In genomic region chr7:151680810-151681209, GRCh38 we compare ENCODE assay signal across 15 cellular contexts.
DNase-seq lines count a peak whose midpoint lies in the region; ATAC-seq and TF ChIP-seq lines count a peak whose summit lies in the region.
"Had no signal": no experiment of that assay in that cellular context is flagged by ENCODE, and none has a peak within 500 bp of the region (broad histone marks: within the 10 kb centered on the region; RNA-seq: fewer than 3 reads in every experiment).

No MANE protein-coding gene starts in this region.

- no peaks in the 10 kb centered on the region for H3K4me1 Mint-ChIP-seq in endothelial cell (ENCODE audit: unreplicated experiment)

- no peaks in the 10 kb centered on the region for H3K36me3 ChIP-seq in left ventricle myocardium inferior
- no peaks in the 10 kb centered on the region for H3K36me3 ChIP-seq in heart left ventricle
- no peaks in the 10 kb centered on the region for H3K36me3 ChIP-seq in esophagus muscularis mucosa
- H3K36me3 ChIP-seq in osteoblast (ENCODE audit: insufficient read depth, low read length) = no peaks in the 10 kb centered on the region
- H3K36me3 ChIP-seq in vagina = no peaks in the 10 kb centered on the region
- no peaks in the 10 kb centered on the region for H3K36me3 ChIP-seq in HAP-1 (replicated peaks)

- no peak overlapping the region for H3K4me2 ChIP-seq in osteoblast (ENCODE audit: insufficient read depth, low read length)

- WGBS in heart left ventricle, 4 donors = 77 to 89% (median 81%) methylated on average over 7 of the region's 7 CpGs
- WGBS in esophagus muscularis mucosa = 80% methylated on average over 7 of the region's 7 CpGs

- H3K27me3 ChIP-seq in left ventricle myocardium inferior (ENCODE audit: low read depth) (no peaks in the 10 kb centered on the region), heart left ventricle (no peaks in the 10 kb centered on the region), esophagus muscularis mucosa (no peaks in the 10 kb centered on the region), osteoblast (ENCODE audit: insufficient read depth, low read length) (no peaks in the 10 kb centered on the region), vagina (no peaks in the 10 kb centered on the region), HAP-1 (ENCODE audit: low read depth) (no peaks in the 10 kb centered on the region)
- H3K27me3 ChIP-seq: body of pancreas had no signal

- intact Hi-C loops in left ventricle myocardium inferior (cut with micrococcal nuclease) (no loop called here), heart left ventricle (cut with DNase I) (no loop called here), esophagus muscularis mucosa (cut with DNase I) (no loop called here), vagina (cut with DNase I) (loop anchor here (5.0 kb wide), 1 partner anchor 44 kb away; no protein-coding TSS in a partner anchor)

- no peak overlapping the region for H3K27ac Mint-ChIP-seq in endothelial cell (ENCODE audit: unreplicated experiment)

- H3K79me2 ChIP-seq in osteoblast (ENCODE audit: insufficient read depth, low read length) = no peaks in the 10 kb centered on the region

- H2AFZ ChIP-seq in osteoblast (ENCODE audit: low read length) = peak overlapping the region; percentile 17

- H3K9me3 ChIP-seq in left ventricle myocardium inferior (replicated peaks) (no peaks in the 10 kb centered on the region), heart left ventricle (no peaks in the 10 kb centered on the region), esophagus muscularis mucosa (no peaks in the 10 kb centered on the region), osteoblast (ENCODE audit: low read depth, low read length) (no peaks in the 10 kb centered on the region), vagina (no peaks in the 10 kb centered on the region), HAP-1 (no peaks in the 10 kb centered on the region)
- H3K9me3 ChIP-seq: body of pancreas had no signal

- peak; percentile 57 for TF ChIP-seq EP300 in esophagus muscularis mucosa (IDR thresholded peaks at IDR 0.05)

- H3K27ac ChIP-seq in left ventricle myocardium inferior (replicated peaks) = peak overlapping the region; percentile 50
- H3K27ac ChIP-seq in heart left ventricle = peak overlapping the region in 2 of 12 donors; percentile 51 to 75
- H3K27ac ChIP-seq in esophagus muscularis mucosa (replicated peaks in 1 of 4) = peak overlapping the region; percentile 65 to 85 (median 80)
- no peak overlapping the region for H3K27ac ChIP-seq in osteoblast (ENCODE audit: low read depth, low read length)
- H3K27ac ChIP-seq in vagina = peak overlapping the region; percentile 77
- H3K27ac ChIP-seq: VCaP had no signal

- in situ Hi-C loops in HAP-1 (cut with MboI; ENCODE audit: low sequenced_read_pairs) = no loop called here

- H3K27me3 Mint-ChIP-seq in endothelial cell (ENCODE audit: unreplicated experiment) = peaks cover 3% of the 10 kb centered on the region

- ATAC-seq in heart left ventricle (no peak), GM19467 (IDR thresholded peaks at IDR 0.05; ENCODE audit: unreplicated experiment) (no peak)
- ATAC-seq: body of pancreas had no signal

- no peak for TF ChIP-seq CTCF in left ventricle myocardium inferior (IDR thresholded peaks at IDR 0.05; ENCODE audit: borderline replicate concordance)
- TF ChIP-seq CTCF in heart left ventricle (IDR thresholded peaks at IDR 0.05) = no peak
- no peak for TF ChIP-seq CTCF in esophagus muscularis mucosa (IDR thresholded peaks at IDR 0.05)
- TF ChIP-seq CTCF in osteoblast (IDR thresholded peaks at IDR 0.05; ENCODE audit: extremely low read depth, low read depth, low read length) = no peak
- no peak for TF ChIP-seq CTCF in vagina (IDR thresholded peaks at IDR 0.05)
- no peak for TF ChIP-seq CTCF in endothelial cell (IDR thresholded peaks at IDR 0.05; ENCODE audit: unreplicated experiment)

- no peak overlapping the region for H3K4me3 Mint-ChIP-seq in endothelial cell (ENCODE audit: unreplicated experiment)

- no peaks in the 10 kb centered on the region for H3K9me3 Mint-ChIP-seq in endothelial cell (ENCODE audit: unreplicated experiment)

- DNase-seq in left ventricle myocardium inferior = no peak
- no peak for DNase-seq in heart left ventricle
- no peak for DNase-seq in esophagus muscularis mucosa (ENCODE audit: extremely low spot score)
- peak; percentile 85 for DNase-seq in osteoblast (ENCODE audit: insufficient read length, low spot score, missing footprints)
- DNase-seq in vagina (ENCODE audit: extremely low spot score in 2 of 2) = no peak
- no peak for DNase-seq in HAP-1 (ENCODE audit: low spot score in 2 of 2)
- DNase-seq in endothelial cell (ENCODE audit: low spot score) = no peak
- DNase-seq: DMS153; NCI-H510A treated with DMSO at 0.1 percent for 48 hours; occipital lobe; SHP77; stimulated activated naive CD4-positive, alpha-beta T cell treated with Interleukin-2 at 50 U/mL for 16 hours had no signal

- TF ChIP-seq POLR2A in heart left ventricle (IDR thresholded peaks at IDR 0.05) (no peak), esophagus muscularis mucosa (IDR thresholded peaks at IDR 0.05; ENCODE audit: low read depth) (no peak), vagina (IDR thresholded peaks at IDR 0.05) (no peak)

- H3K4me1 ChIP-seq in left ventricle myocardium inferior (peaks cover 57% of the 10 kb centered on the region), heart left ventricle (peaks cover 0 to 49% (median 17%) of the 10 kb centered on the region in 12 donors), esophagus muscularis mucosa (peaks cover 30 to 46% (median 36%) of the 10 kb centered on the region in 4 donors), osteoblast (ENCODE audit: insufficient read depth, low read length) (peaks cover 5% of the 10 kb centered on the region), vagina (peaks cover 42% of the 10 kb centered on the region), HAP-1 (no peaks in the 10 kb centered on the region)

- H3K4me3 ChIP-seq in left ventricle myocardium inferior (no peak overlapping the region), heart left ventricle (no peak overlapping the region), esophagus muscularis mucosa (no peak overlapping the region), osteoblast (ENCODE audit: insufficient read depth, low read length) (no peak overlapping the region), vagina (no peak overlapping the region), HAP-1 (no peak overlapping the region)
- H3K4me3 ChIP-seq: body of pancreas had no signal

- H3K36me3 Mint-ChIP-seq in endothelial cell (ENCODE audit: low read depth, unreplicated experiment) = no peaks in the 10 kb centered on the region

- no peaks in the 10 kb centered on the region for H4K20me1 ChIP-seq in osteoblast (ENCODE audit: insufficient read depth, low read length)
